In the genomic region with DNA sequence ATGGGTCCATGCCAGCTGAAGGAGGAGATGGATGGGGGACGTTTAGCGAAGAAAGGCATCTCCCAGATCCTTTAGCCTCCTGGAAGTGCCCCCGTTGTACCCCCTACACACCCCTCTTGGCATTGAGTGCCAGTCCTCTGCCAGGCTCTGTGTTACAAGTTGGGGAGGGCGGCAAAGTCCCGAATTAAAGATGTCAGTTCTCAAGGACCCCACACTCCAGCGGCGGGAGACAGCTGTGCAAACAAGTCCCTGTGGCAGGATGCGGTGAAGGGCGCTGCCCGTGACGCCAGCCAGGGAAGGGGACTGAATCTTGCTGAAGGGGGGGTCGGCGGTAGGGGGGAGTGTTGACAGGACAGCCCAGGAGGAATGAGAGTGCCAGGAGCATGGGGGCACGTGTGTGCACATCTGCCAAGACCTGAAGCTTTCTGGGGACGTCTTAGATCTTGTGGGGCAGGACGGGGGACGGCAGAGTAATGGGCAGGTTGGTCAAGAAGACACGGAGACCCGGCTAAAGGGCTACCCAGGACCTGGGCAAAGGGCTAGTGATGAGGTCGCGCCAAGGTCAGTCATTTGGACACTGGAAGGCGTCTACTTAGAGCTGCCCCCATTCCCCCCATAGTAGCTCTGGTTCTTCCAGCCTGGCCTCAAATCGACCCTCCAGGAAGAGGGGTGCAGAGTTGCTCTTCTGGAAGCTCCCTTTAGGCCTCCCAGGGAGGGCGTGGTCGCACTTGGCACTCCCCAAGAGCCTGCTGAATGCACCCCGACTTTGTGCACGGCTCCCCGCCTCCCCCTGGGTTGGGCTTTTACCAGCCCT, we compare ENCODE assay signal across 8 cellular contexts. TPM values are rescaled to one million over a fixed set of nuclear protein-coding genes. Genes with fewer than 3 reads are reported as not detected.
DNase-seq lines count a peak whose midpoint lies in the region; ATAC-seq lines count a peak whose summit lies in the region.

No MANE protein-coding gene starts in this region.

- H3K4me3 ChIP-seq in aorta (ENCODE audit: low read length in 2 of 2): peak overlapping the region; percentile 56 to 88

- peak overlapping the region; percentile 88 for H3K4me3 Mint-ChIP-seq in activated naive CD4-positive, alpha-beta T cell treated with anti-CD3 and anti-CD28 coated beads for 36 hours

- CTCF ChIA-PET in activated naive CD4-positive, alpha-beta T cell treated with anti-CD3 and anti-CD28 coated beads for 36 hours (lab: Charles Lee): interaction anchor here (0.6 to 2.1 kb wide), 12 partner anchors 29 to 275 kb away, joined by 3 to 9 read pairs (median 4); a partner anchor contains a TSS

- H3K27me3 ChIP-seq in aorta (ENCODE audit: control insufficient read depth in 1 of 2, insufficient read depth in 2 of 2, low read length in 1 of 2): no peaks in the 10 kb centered on the region

- DNase-seq in CD1c-positive myeloid dendritic cell (ENCODE audit: extremely low spot score) (peak; percentile 36), KBM-7 (peak; percentile 82), RPMI8226 (peak; percentile 64), globus pallidus (ENCODE audit: low spot score) (peak; percentile 78), occipital lobe (lab: John Stamatoyannopoulos, UW) (peak; percentile 55), aorta (peak; percentile 88 to 91)
- DNase-seq in activated naive CD4-positive, alpha-beta T cell treated with anti-CD3 and anti-CD28 coated beads for 36 hours: peak; percentile 74

- H3K27ac Mint-ChIP-seq in activated naive CD4-positive, alpha-beta T cell treated with anti-CD3 and anti-CD28 coated beads for 36 hours: peak overlapping the region; percentile 92

- no peaks in the 10 kb centered on the region for H3K9me3 ChIP-seq in aorta (ENCODE audit: control insufficient read depth, low read length)

- no peaks in the 10 kb centered on the region for H3K36me3 ChIP-seq in aorta (ENCODE audit: control insufficient read depth in 1 of 2, insufficient read depth in 2 of 2, low read length in 1 of 2)

- H3K9me3 Mint-ChIP-seq in activated naive CD4-positive, alpha-beta T cell treated with anti-CD3 and anti-CD28 coated beads for 36 hours: no peaks in the 10 kb centered on the region

- no peaks in the 10 kb centered on the region for H3K4me1 ChIP-seq in aorta (ENCODE audit: control insufficient read depth in 1 of 2, insufficient read depth in 2 of 2, low read length in 2 of 2)

- peak; percentile 11 for ATAC-seq in aorta (ENCODE audit: low FRiP score)
- ATAC-seq in GM21825 (IDR thresholded peaks at IDR 0.05; ENCODE audit: unreplicated experiment): no peak

- H3K27ac ChIP-seq in aorta (ENCODE audit: low read depth in 1 of 2, low read length in 2 of 2): peak overlapping the region; percentile 91 to 97

- intact Hi-C loops in activated naive CD4-positive, alpha-beta T cell treated with anti-CD3 and anti-CD28 coated beads for 36 hours (cut with micrococcal nuclease): loop anchor here (1.0 to 10.0 kb wide), 13 partner anchors 9 to 858 kb away; a partner anchor contains a TSS
- intact Hi-C loops in aorta (cut with DNase I): loop anchor here (2.0 to 10.0 kb wide), 3 partner anchors 95 to 212 kb away; no protein-coding TSS in a partner anchor

- in situ Hi-C loops in KBM-7 (cut with MboI; ENCODE audit: low pct_unique_long_range_greater_than_20kb, low sequenced_read_pairs): loop anchor here (10.0 kb wide), 1 partner anchor 102 kb away; a partner anchor contains a TSS

- peaks cover 11% of the 10 kb centered on the region for H3K27me3 Mint-ChIP-seq in activated naive CD4-positive, alpha-beta T cell treated with anti-CD3 and anti-CD28 coated beads for 36 hours (ENCODE audit: low read depth)

- WGBS in aorta, 2 donors: 1 to 2% methylated on average over 28 of the region's 28 CpGs

- H3K4me1 Mint-ChIP-seq in activated naive CD4-positive, alpha-beta T cell treated with anti-CD3 and anti-CD28 coated beads for 36 hours (ENCODE audit: low read depth): peaks cover 31% of the 10 kb centered on the region

- H3K36me3 Mint-ChIP-seq in activated naive CD4-positive, alpha-beta T cell treated with anti-CD3 and anti-CD28 coated beads for 36 hours (ENCODE audit: low read depth): no peaks in the 10 kb centered on the region

RNA-seq across cellular contexts. Expression of a gene that starts 2.8 kb away (rescaled TPM):
- 10 to 100 TPM; 26.1 to 26.2 TPM for total RNA-seq in activated naive CD4-positive, alpha-beta T cell treated with anti-CD3 and anti-CD28 coated beads for 36 hours
- 13.3 TPM for total RNA-seq in occipital lobe
- total RNA-seq in aorta: 100 to 1,000 TPM; 141 to 162 TPM
- polyA plus RNA-seq in aorta: 100 to 1,000 TPM in 1 of 2 donors, 10 to 100 TPM in 1; 61.6 to 137 TPM

RNA-seq across cellular contexts. Expression of a gene that starts 14.8 kb away (rescaled TPM):
- total RNA-seq in activated naive CD4-positive, alpha-beta T cell treated with anti-CD3 and anti-CD28 coated beads for 36 hours: not detected
- total RNA-seq in occipital lobe (1.7 TPM), aorta (10 to 100 TPM; 40.1 to 56.1 TPM)
- polyA plus RNA-seq in aorta: 1 to 10 TPM; 1.9 to 4.1 TPM

RNA-seq across cellular contexts. Expression of a gene that starts 22.0 kb away (rescaled TPM):
- total RNA-seq in activated naive CD4-positive, alpha-beta T cell treated with anti-CD3 and anti-CD28 coated beads for 36 hours: not detected
- total RNA-seq in occipital lobe (not detected), aorta (under 1 TPM in 1 of 2 donors, not detected in 1; 0.65 TPM)
- polyA plus RNA-seq in aorta: 10 to 100 TPM in 1 of 2 donors, 1 to 10 TPM in 1; 1.1 to 40.3 TPM

RNA-seq across cellular contexts. Expression of a gene that starts 40.2 kb away (rescaled TPM):
- total RNA-seq in activated naive CD4-positive, alpha-beta T cell treated with anti-CD3 and anti-CD28 coated beads for 36 hours: not detected
- total RNA-seq in occipital lobe: 0.31 TPM
- not detected for total RNA-seq in aorta
- under 1 TPM; 0.03 to 0.50 TPM for polyA plus RNA-seq in aorta

Comparison
In these comparisons a context has a peak if more than half of its experiments do, and no peak if none do; other contexts are left out.
1. DNase-seq: peak in every context shown above with its lines; median percentile 90 in aorta; 82 in KBM-7; 78 in globus pallidus; 74 in activated naive CD4-positive, alpha-beta T cell treated with anti-CD3 and anti-CD28 coated beads for 36 hours; 64 in RPMI8226; 55 in occipital lobe; 36 in CD1c-positive myeloid dendritic cell.
2. RNA of a gene that starts 14.8 kb away (total RNA-seq): 40.1 to 56.1 TPM in aorta; 1.7 TPM in occipital lobe (single experiment) and not detected in activated naive CD4-positive, alpha-beta T cell treated with anti-CD3 and anti-CD28 coated beads for 36 hours; every median in the first group is over 10 times any median in the second.